9 cellular contexts compared by ENCODE assay signal in genomic region chr4:151169223-151169622, GRCh38.
DNase-seq lines count a peak whose midpoint lies in the region; FAIRE-seq and TF ChIP-seq lines count a peak whose summit lies in the region.
"Had no signal": no experiment of that assay in that cellular context is flagged by ENCODE, and none has a peak within 500 bp of the region (broad histone marks: within the 10 kb centered on the region; RNA-seq: fewer than 3 reads in every experiment).

No MANE protein-coding gene starts in this region.

- H3K9me3 ChIP-seq in smooth muscle cell (replicated peaks; ENCODE audit: low read depth) = no peaks in the 10 kb centered on the region

- H2AFZ ChIP-seq in smooth muscle cell (ENCODE audit: low read depth) = no peak overlapping the region

- peaks cover 5% of the 10 kb centered on the region for H3F3A ChIP-seq in smooth muscle cell (ENCODE audit: low read depth)

- H3K4me3 ChIP-seq in HFF-Myc (replicated peaks; ENCODE audit: low read depth, low read length) = no peak overlapping the region
- H3K4me3 ChIP-seq in smooth muscle cell = no peak overlapping the region

- H3K36me3 ChIP-seq in smooth muscle cell (ENCODE audit: low read depth) = no peaks in the 10 kb centered on the region

- H3K4me1 ChIP-seq in smooth muscle cell (ENCODE audit: low read depth) = peaks cover 28% of the 10 kb centered on the region

- H3K27me3 ChIP-seq in smooth muscle cell (ENCODE audit: low read depth) = no peaks in the 10 kb centered on the region

- H4K20me1 ChIP-seq in smooth muscle cell (ENCODE audit: low read depth) = no peaks in the 10 kb centered on the region

- 15% methylated on average over 7 of the region's 7 CpGs for WGBS in smooth muscle cell (ENCODE audit: low lambda C conversion rate)

- DNase-seq in HFF-Myc (ENCODE audit: extremely low read depth, low read depth) (peak; percentile 91), astrocyte of the hippocampus (ENCODE audit: low read depth, low spot score) (peak; percentile 86), iPS-NIHi7 (ENCODE audit: extremely low spot score) (peak; percentile 22), smooth muscle cell (lab: John Stamatoyannopoulos, UW; ENCODE audit: unreplicated experiment) (peak; percentile 15), DMS79 (lab: John Stamatoyannopoulos, UW) (no peak), erythroblast (lab: John Stamatoyannopoulos, UW) (no peak), urothelium cell line (ENCODE audit: low spot score) (no peak)
- DNase-seq in activated CD8-positive, alpha-beta memory T cell treated with anti-CD3 and anti-CD28 coated beads, Interleukin-2, amount 50 U/mL, for 48 hours = no peak

- no peak for TF ChIP-seq POLR2A in erythroblast (IDR thresholded peaks at IDR 0.05; ENCODE audit: low read length)

- H3K4me2 ChIP-seq in smooth muscle cell = peak overlapping the region; percentile 58

- peak overlapping the region; percentile 86 for H3K27ac ChIP-seq in smooth muscle cell (ENCODE audit: low read depth)

- no peaks in the 10 kb centered on the region for H3K79me2 ChIP-seq in smooth muscle cell (ENCODE audit: low read depth)

- peak overlapping the region; percentile 38 for H3K9ac ChIP-seq in smooth muscle cell (ENCODE audit: low read depth)

- FAIRE-seq in urothelium cell line (lab: Jason Lieb, UNC) = no peak
- FAIRE-seq: GM18507 had no signal

- TF ChIP-seq CTCF in HFF-Myc (IDR thresholded peaks at IDR 0.05; ENCODE audit: low read depth, low read length, missing control alignments) (no peak), smooth muscle cell (IDR thresholded peaks at IDR 0.05; ENCODE audit: borderline replicate concordance, insufficient read depth, poor library complexity, severe bottlenecking) (no peak)

Comparison
In these comparisons a context has a peak if more than half of its experiments do, and no peak if none do; other contexts are left out.
1. DNase-seq: peak in HFF-Myc (single experiment), astrocyte of the hippocampus (single experiment), iPS-NIHi7 (single experiment) and smooth muscle cell (single experiment); none in DMS79 (single experiment), erythroblast (0 of 2), activated CD8-positive, alpha-beta memory T cell treated with anti-CD3 and anti-CD28 coated beads, Interleukin-2, amount 50 U/mL, for 48 hours (single experiment) and urothelium cell line (single experiment).